ENCODE assay signal across 15 cellular contexts in genomic region chr2:73776869-73777519, GRCh38. TPM values are rescaled to one million over a fixed set of nuclear protein-coding genes. Genes with fewer than 3 reads are reported as not detected.
DNase-seq lines count a peak whose midpoint lies in the region; ATAC-seq, FAIRE-seq and TF ChIP-seq lines count a peak whose summit lies in the region.
"Had no signal": no experiment of that assay in that cellular context is flagged by ENCODE, and none has a peak within 500 bp of the region (broad histone marks: within the 10 kb centered on the region; RNA-seq: fewer than 3 reads in every experiment).

No MANE protein-coding gene starts in this region.

- H3K9ac ChIP-seq in HepG2 (ENCODE audit: insufficient read depth, low read depth, low read length), result no peak overlapping the region
- no peak overlapping the region for H3K9ac ChIP-seq in H9 (ENCODE audit: extremely low read depth, insufficient read length, low read length)

- DNase-seq in HepG2 (ENCODE audit: low spot score), result no peak
- no peak for DNase-seq in right lobe of liver
- peak; percentile 23 for DNase-seq in astrocyte of the hippocampus (ENCODE audit: low read depth, low spot score)
- DNase-seq in foreskin keratinocyte, result peak; percentile 89 to 96
- no peak for DNase-seq in H9
- no peak for DNase-seq in superior temporal gyrus (ENCODE audit: extremely low spot score)
- DNase-seq in left colon, result no peak
- DNase-seq: activated CD4-positive, alpha-beta T cell treated with anti-CD3 and anti-CD28 coated beads for 4 hours; activated effector memory CD4-positive, alpha-beta T cell treated with anti-CD3 and anti-CD28 coated beads, Interleukin-2, amount 50 U/mL, for 16 hours; left cardiac atrium; NCI-H187 treated with DMSO at 0.1 percent for 48 hours had no signal

- CTCF ChIA-PET in HepG2 (lab: Yijun Ruan, JAX; ENCODE audit: low intra/inter-chr PET ratio, low total read pairs), result no interaction called here

- WGBS in HepG2 (ENCODE audit: low lambda C conversion rate), result 88% methylated on average over 8 of the region's 8 CpGs
- WGBS in right lobe of liver (ENCODE audit: insufficient coverage, low coverage, low lambda C conversion rate, missing lambda C conversion rate), result 84% methylated on average over 7 of the region's 8 CpGs
- no CpG with 5 or more reads among the region's 8 CpGs for WGBS in H9 (ENCODE audit: extremely low coverage, insufficient read length, low lambda C conversion rate)

- FAIRE-seq in HepG2 (lab: Jason Lieb, UNC), result no peak

- TF ChIP-seq EP300 in HepG2 (IDR thresholded peaks at IDR 0.05; ENCODE audit: low read depth in 2 of 2, low read length in 2 of 2) (no peak), HepG2 (CRISPR knock-in tag; IDR thresholded peaks at IDR 0.05; ENCODE audit: borderline replicate concordance) (no peak)

- H3K9me3 Mint-ChIP-seq in H9, result no peaks in the 10 kb centered on the region

- no peak overlapping the region for H4K5ac ChIP-seq in H9 (ENCODE audit: insufficient read length, low read depth, low read length)

- intact Hi-C loops in HepG2 (cut with micrococcal nuclease; ENCODE audit: unreplicated experiment) (no loop called here), right lobe of liver (cut with DNase I) (no loop called here), left colon (cut with DNase I, micrococcal nuclease) (no loop called here)

- H3K4me2 ChIP-seq in HepG2 (ENCODE audit: low read depth, low read length) (no peak overlapping the region), H9 (ENCODE audit: insufficient read depth, insufficient read length, low read length) (no peak overlapping the region)

- no peak overlapping the region for H2BK20ac ChIP-seq in H9 (ENCODE audit: low read depth, low read length, poor library complexity, severe bottlenecking)

- no peak for TF ChIP-seq RAD21 in HepG2 (CRISPR knock-in tag; IDR thresholded peaks at IDR 0.05)

- H3K27me3 ChIP-seq in HepG2 (ENCODE audit: control insufficient read depth in 1 of 2, insufficient read depth in 2 of 2, low read length in 2 of 2) (no peaks in the 10 kb centered on the region; a peak in 1 of 5 replicates), right lobe of liver (no peaks in the 10 kb centered on the region), foreskin keratinocyte (no peaks in the 10 kb centered on the region), H9 (ENCODE audit: insufficient read depth, low read length) (no peaks in the 10 kb centered on the region)

- ATAC-seq in HepG2 (no peak), right lobe of liver (no peak), foreskin keratinocyte (peak; percentile 73), HG03135 (IDR thresholded peaks at IDR 0.05; ENCODE audit: unreplicated experiment) (no peak), left colon (no peak)
- ATAC-seq: left cardiac atrium had no signal

- H3K36me3 Mint-ChIP-seq in H9 (ENCODE audit: insufficient read depth in 1 of 3, low read depth in 3 of 3), result peaks cover 12 to 55% (median 47%) of the 10 kb centered on the region in 3 experiments; a peak in 6 of 7 replicates

- H3K36me3 ChIP-seq in HepG2 (replicated peaks in 1 of 2; ENCODE audit: control insufficient read depth in 1 of 2, insufficient read depth in 2 of 2, low read length in 2 of 2) (peaks cover 12 to 45% of the 10 kb centered on the region in 2 experiments), right lobe of liver (peaks cover 0 to 37% (median 18%) of the 10 kb centered on the region in 4 donors)

- no peak overlapping the region for H4K91ac ChIP-seq in H9 (ENCODE audit: insufficient read length, low read depth, low read length)

- H3K79me2 ChIP-seq in HepG2 (ENCODE audit: insufficient read depth, low read length), result peaks cover 26% of the 10 kb centered on the region
- no peaks in the 10 kb centered on the region; the same call in 1 of the 2 replicates for H3K79me2 ChIP-seq in H9 (ENCODE audit: insufficient read depth, low read length)

- H3T11ph ChIP-seq in H9 (ENCODE audit: low read length), result no peak overlapping the region

- no peaks in the 10 kb centered on the region; the same call in 1 of the 2 replicates for H3K27me3 Mint-ChIP-seq in H9 (ENCODE audit: low read depth)

- H3K9me3 ChIP-seq in HepG2 (ENCODE audit: low read length) (no peaks in the 10 kb centered on the region), right lobe of liver (no peaks in the 10 kb centered on the region), H9 (ENCODE audit: control insufficient read depth, low read depth, low read length) (no peaks in the 10 kb centered on the region)

- H2AK5ac ChIP-seq in H9 (ENCODE audit: insufficient read length, low read length), result no peak overlapping the region

- H3K27ac ChIP-seq in HepG2 (ENCODE audit: extremely low read length, insufficient read depth, low read length), result no peak overlapping the region
- no peak overlapping the region for H3K27ac ChIP-seq in right lobe of liver
- H3K27ac ChIP-seq in foreskin keratinocyte, result peak overlapping the region; percentile 60
- H3K27ac ChIP-seq in H9 (ENCODE audit: insufficient read length, low read depth, low read length), result no peak overlapping the region

- H3K4me1 ChIP-seq in HepG2 (ENCODE audit: insufficient read depth, low read length) (peaks cover 19% of the 10 kb centered on the region), right lobe of liver (peaks cover 0 to 11% (median 0%) of the 10 kb centered on the region in 4 donors), foreskin keratinocyte (peaks cover 34% of the 10 kb centered on the region), H9 (ENCODE audit: insufficient read depth, low read length) (no peaks in the 10 kb centered on the region)

- H2AFZ ChIP-seq in HepG2 (ENCODE audit: low read length), result no peak overlapping the region
- H2AFZ ChIP-seq in H9 (ENCODE audit: low read length), result no peak overlapping the region

- no peak overlapping the region for H3K27ac Mint-ChIP-seq in H9

- H3K4me3 ChIP-seq in HepG2 (replicated peaks in 1 of 3; ENCODE audit: insufficient read depth in 1 of 3, low read depth in 2 of 3, low read length in 3 of 3) (no peak overlapping the region), right lobe of liver (no peak overlapping the region)

- H3K14ac ChIP-seq in H9 (ENCODE audit: insufficient read depth, low read length), result no peak overlapping the region

- peaks cover 4% of the 10 kb centered on the region for H3K23me2 ChIP-seq in H9 (ENCODE audit: insufficient read length, low read depth, low read length, poor library complexity, severe bottlenecking)

- no peak overlapping the region for H3K4me3 Mint-ChIP-seq in H9

- H4K20me1 ChIP-seq in HepG2 (ENCODE audit: insufficient read depth, low read length) (no peaks in the 10 kb centered on the region), H9 (ENCODE audit: control insufficient read depth, insufficient read depth, insufficient read length) (no peaks in the 10 kb centered on the region)

- in situ Hi-C loops in HepG2 (cut with HindIII; ENCODE audit: extremely low pct_ligation_motif_present, low pct_unique_long_range_greater_than_20kb), result no loop called here

- no peak overlapping the region for H2BK5ac ChIP-seq in H9 (ENCODE audit: insufficient read length, low read length)

- TF ChIP-seq CTCF in HepG2 (CRISPR knock-in tag; IDR thresholded peaks at IDR 0.05) (no peak), right lobe of liver (IDR thresholded peaks at IDR 0.05) (no peak), foreskin keratinocyte (conservative IDR thresholded peaks at IDR 0.05) (no peak), H9 (conservative IDR thresholded peaks at IDR 0.05) (no peak)

- BruUV-seq in HepG2 (replicated peaks; lab: Mats Ljungman, UMichigan), result no TSS peak

- H2BK120ac ChIP-seq in H9 (ENCODE audit: low read depth, low read length, poor library complexity, severe bottlenecking), result no peak overlapping the region

- no peak overlapping the region for H2BK15ac ChIP-seq in H9 (ENCODE audit: low read depth, low read length)

- H2BK12ac ChIP-seq in H9 (ENCODE audit: insufficient read length, low read depth, low read length), result no peak overlapping the region

- peaks cover 7 to 9% of the 10 kb centered on the region in 2 experiments for H3K4me1 Mint-ChIP-seq in H9

- H3K4ac ChIP-seq in H9 (ENCODE audit: low read depth, low read length), result no peak overlapping the region

- H4K8ac ChIP-seq in H9 (replicated peaks; ENCODE audit: insufficient read length, low read depth, low read length), result no peak overlapping the region

- TF ChIP-seq POLR2A in HepG2 (IDR thresholded peaks at IDR 0.05; ENCODE audit: insufficient read depth in 1 of 2, low read depth in 2 of 2, low read length in 2 of 2) (no peak), right lobe of liver (IDR thresholded peaks at IDR 0.05) (no peak)

- H3K56ac ChIP-seq in H9 (ENCODE audit: insufficient read length, low read depth, low read length), result no peak overlapping the region

- H3K79me1 ChIP-seq in H9 (ENCODE audit: insufficient read depth, low read depth, low read length, poor library complexity, severe bottlenecking), result no peaks in the 10 kb centered on the region

- no peak overlapping the region for H3K18ac ChIP-seq in H9 (ENCODE audit: insufficient read length, low read depth, low read length)

- POLR2A ChIA-PET in HepG2 (lab: Yijun Ruan, JAX), result no interaction called here

- no peak overlapping the region for H3K23ac ChIP-seq in H9 (ENCODE audit: insufficient read length, low read depth, low read length)

RNA-seq across cellular contexts. Expression of gene DUSP11, which starts 2.9 kb away (rescaled TPM):
- total RNA-seq in HepG2 (2016; rRNA removed; fragmentation: Illumina TruSeq; extraction: Trizol) (36.2 and 48.9 TPM in 2 replicates), right lobe of liver (10 to 100 TPM in 2 of 6 experiments, 1 to 10 TPM in 4; 5.7 to 14.2 (median 9.1) TPM), foreskin keratinocyte (71.0 and 88.9 TPM in 2 replicates), H9 (2021) (21.4 and 22.8 TPM in 2 replicates), left colon (10 to 100 TPM; 18.2 to 19.9 TPM)
- total RNA-seq in HepG2 (2016; cell fraction: cytosol; rRNA removed; fragmentation: Illumina TruSeq; extraction: Trizol; ENCODE audit: low read depth), result 7.5 and 8.8 TPM in 2 replicates
- 35.4 and 51.7 TPM in 2 replicates for total RNA-seq in HepG2 (2016; cell fraction: insoluble cytoplasmic fraction; rRNA removed; fragmentation: Illumina TruSeq; extraction: Trizol)
- total RNA-seq in HepG2 (2016; cell fraction: membrane; rRNA removed; fragmentation: Illumina TruSeq; extraction: Trizol), result 11.1 and 14.7 TPM in 2 replicates
- 21.8 and 22.7 TPM in 2 replicates for total RNA-seq in HepG2 (2016; cell fraction: nucleus; rRNA removed; fragmentation: Illumina TruSeq; extraction: Trizol)
- polyA plus RNA-seq in HepG2 (2011; rRNA removed) (23.1 and 30.5 TPM in 2 replicates), foreskin keratinocyte (64.1 and 73.5 TPM in 2 replicates)
- 16.4 and 22.8 TPM in 2 replicates for polyA plus RNA-seq in HepG2 (2011; cell fraction: cytosol; rRNA removed)
- polyA plus RNA-seq in HepG2 (2011; cell fraction: nucleus; rRNA removed), result 8.3 and 8.7 TPM in 2 replicates
- polyA plus RNA-seq in HepG2 (2012), result 19.3 and 22.5 TPM in 2 replicates
- 3.0 and 3.8 TPM in 2 replicates for polyA plus RNA-seq in HepG2 (2016; cell fraction: cytosol; fragmentation: Illumina TruSeq; extraction: Trizol; ENCODE audit: low read depth)
- 55.6 and 64.2 TPM in 2 replicates for polyA plus RNA-seq in HepG2 (2016; cell fraction: insoluble cytoplasmic fraction; fragmentation: Illumina TruSeq; extraction: Trizol; ENCODE audit: low read depth)
- polyA plus RNA-seq in HepG2 (2016; cell fraction: membrane; fragmentation: Illumina TruSeq; extraction: Trizol; ENCODE audit: low read depth), result 5.9 and 7.0 TPM in 2 replicates
- polyA plus RNA-seq in HepG2 (2016; cell fraction: nucleus; fragmentation: Illumina TruSeq; extraction: Trizol; ENCODE audit: insufficient read depth, low read depth), result 21.6 and 23.0 TPM in 2 replicates
- 7.5 and 8.0 TPM in 2 replicates for polyA minus RNA-seq in HepG2 (2011; rRNA and poly(A)+ RNA removed; ENCODE audit: low replicate concordance)
- 10.1 and 13.7 TPM in 2 replicates for polyA minus RNA-seq in HepG2 (2011; cell fraction: cytosol; rRNA and poly(A)+ RNA removed)
- 37.3 and 39.3 TPM in 2 replicates for polyA minus RNA-seq in HepG2 (2011; cell fraction: nucleus; rRNA and poly(A)+ RNA removed)

RNA-seq across cellular contexts. Expression of gene C2orf78, which starts 7.0 kb away (rescaled TPM):
- total RNA-seq in HepG2 (2016; rRNA removed; fragmentation: Illumina TruSeq; extraction: Trizol) (not detected in 2 replicates), right lobe of liver (under 1 TPM in 1 of 6 experiments, not detected in 5; 0.07 TPM), foreskin keratinocyte (not detected in 2 replicates), H9 (2021) (0.07 and 0.09 TPM in 2 replicates), left colon (not detected)
- not detected in 2 replicates for total RNA-seq in HepG2 (2016; cell fraction: cytosol; rRNA removed; fragmentation: Illumina TruSeq; extraction: Trizol; ENCODE audit: low read depth)
- not detected in 2 replicates for total RNA-seq in HepG2 (2016; cell fraction: insoluble cytoplasmic fraction; rRNA removed; fragmentation: Illumina TruSeq; extraction: Trizol)
- not detected in 2 replicates for total RNA-seq in HepG2 (2016; cell fraction: membrane; rRNA removed; fragmentation: Illumina TruSeq; extraction: Trizol)
- not detected in 2 replicates for total RNA-seq in HepG2 (2016; cell fraction: nucleus; rRNA removed; fragmentation: Illumina TruSeq; extraction: Trizol)
- polyA plus RNA-seq in HepG2 (2011; rRNA removed) (not detected in 2 replicates), foreskin keratinocyte (not detected in 2 replicates)
- polyA plus RNA-seq in HepG2 (2011; cell fraction: cytosol; rRNA removed), result not detected in 2 replicates
- polyA plus RNA-seq in HepG2 (2011; cell fraction: nucleus; rRNA removed), result not detected in 2 replicates
- polyA plus RNA-seq in HepG2 (2012), result not detected in 2 replicates
- not detected in 2 replicates for polyA plus RNA-seq in HepG2 (2016; cell fraction: cytosol; fragmentation: Illumina TruSeq; extraction: Trizol; ENCODE audit: low read depth)
- not detected in 2 replicates for polyA plus RNA-seq in HepG2 (2016; cell fraction: insoluble cytoplasmic fraction; fragmentation: Illumina TruSeq; extraction: Trizol; ENCODE audit: low read depth)
- not detected in 2 replicates for polyA plus RNA-seq in HepG2 (2016; cell fraction: membrane; fragmentation: Illumina TruSeq; extraction: Trizol; ENCODE audit: low read depth)
- polyA plus RNA-seq in HepG2 (2016; cell fraction: nucleus; fragmentation: Illumina TruSeq; extraction: Trizol; ENCODE audit: insufficient read depth, low read depth), result not detected in 2 replicates
- polyA minus RNA-seq in HepG2 (2011; rRNA and poly(A)+ RNA removed; ENCODE audit: low replicate concordance), result 0.26 TPM in 1 of 2 replicates, not detected in the other
- not detected in 2 replicates for polyA minus RNA-seq in HepG2 (2011; cell fraction: cytosol; rRNA and poly(A)+ RNA removed)
- not detected in 2 replicates for polyA minus RNA-seq in HepG2 (2011; cell fraction: nucleus; rRNA and poly(A)+ RNA removed)
- total RNA-seq: cerebellum, glomerular endothelial cell, left cardiac atrium, omental fat pad had no signal

RNA-seq across cellular contexts. Expression of gene TPRKB, which starts 39.8 kb away (rescaled TPM):
- total RNA-seq in HepG2 (2016; rRNA removed; fragmentation: Illumina TruSeq; extraction: Trizol), result 58.0 and 73.8 TPM in 2 replicates
- total RNA-seq in HepG2 (2016; cell fraction: cytosol; rRNA removed; fragmentation: Illumina TruSeq; extraction: Trizol; ENCODE audit: low read depth), result 30.1 and 30.9 TPM in 2 replicates
- 53.8 and 79.5 TPM in 2 replicates for total RNA-seq in HepG2 (2016; cell fraction: insoluble cytoplasmic fraction; rRNA removed; fragmentation: Illumina TruSeq; extraction: Trizol)
- 43.1 and 43.8 TPM in 2 replicates for total RNA-seq in HepG2 (2016; cell fraction: membrane; rRNA removed; fragmentation: Illumina TruSeq; extraction: Trizol)
- 23.3 and 30.5 TPM in 2 replicates for total RNA-seq in HepG2 (2016; cell fraction: nucleus; rRNA removed; fragmentation: Illumina TruSeq; extraction: Trizol)
- 23.4 and 32.0 TPM in 2 replicates for polyA plus RNA-seq in HepG2 (2011; rRNA removed)
- polyA plus RNA-seq in HepG2 (2011; cell fraction: cytosol; rRNA removed), result 21.7 and 26.1 TPM in 2 replicates
- polyA plus RNA-seq in HepG2 (2011; cell fraction: nucleus; rRNA removed), result 7.1 and 7.7 TPM in 2 replicates
- polyA plus RNA-seq in HepG2 (2012), result 38.9 and 50.9 TPM in 2 replicates
- 52.0 and 61.1 TPM in 2 replicates for polyA plus RNA-seq in HepG2 (2016; cell fraction: cytosol; fragmentation: Illumina TruSeq; extraction: Trizol; ENCODE audit: low read depth)
- 106 and 125 TPM in 2 replicates for polyA plus RNA-seq in HepG2 (2016; cell fraction: insoluble cytoplasmic fraction; fragmentation: Illumina TruSeq; extraction: Trizol; ENCODE audit: low read depth)
- polyA plus RNA-seq in HepG2 (2016; cell fraction: membrane; fragmentation: Illumina TruSeq; extraction: Trizol; ENCODE audit: low read depth), result 56.9 and 59.4 TPM in 2 replicates
- polyA plus RNA-seq in HepG2 (2016; cell fraction: nucleus; fragmentation: Illumina TruSeq; extraction: Trizol; ENCODE audit: insufficient read depth, low read depth), result 51.6 and 51.9 TPM in 2 replicates
- polyA minus RNA-seq in HepG2 (2011; rRNA and poly(A)+ RNA removed; ENCODE audit: low replicate concordance), result 1.3 and 7.5 TPM in 2 replicates
- 4.6 and 6.5 TPM in 2 replicates for polyA minus RNA-seq in HepG2 (2011; cell fraction: cytosol; rRNA and poly(A)+ RNA removed)
- 9.0 and 14.4 TPM in 2 replicates for polyA minus RNA-seq in HepG2 (2011; cell fraction: nucleus; rRNA and poly(A)+ RNA removed)
- total RNA-seq in right lobe of liver, result 10 to 100 TPM in 5 of 6 experiments, 1 to 10 TPM in 1; 6.9 to 19.8 (median 11.5) TPM
- 46.1 TPM in 2 replicates for total RNA-seq in foreskin keratinocyte
- polyA plus RNA-seq in foreskin keratinocyte, result 60.3 and 67.9 TPM in 2 replicates
- 38.7 and 44.7 TPM in 2 replicates for total RNA-seq in H9 (2021)
- total RNA-seq in left colon, result 10 to 100 TPM; 22.5 to 24.4 TPM

RNA-seq across cellular contexts. Expression of gene STAMBP, which starts 51.8 kb away (rescaled TPM):
- total RNA-seq in HepG2 (2016; rRNA removed; fragmentation: Illumina TruSeq; extraction: Trizol), result 53.2 and 85.0 TPM in 2 replicates
- total RNA-seq in HepG2 (2016; cell fraction: cytosol; rRNA removed; fragmentation: Illumina TruSeq; extraction: Trizol; ENCODE audit: low read depth), result 14.5 and 16.7 TPM in 2 replicates
- 55.9 and 77.3 TPM in 2 replicates for total RNA-seq in HepG2 (2016; cell fraction: insoluble cytoplasmic fraction; rRNA removed; fragmentation: Illumina TruSeq; extraction: Trizol)
- total RNA-seq in HepG2 (2016; cell fraction: membrane; rRNA removed; fragmentation: Illumina TruSeq; extraction: Trizol), result 37.7 and 40.2 TPM in 2 replicates
- total RNA-seq in HepG2 (2016; cell fraction: nucleus; rRNA removed; fragmentation: Illumina TruSeq; extraction: Trizol), result 22.6 and 27.3 TPM in 2 replicates
- polyA plus RNA-seq in HepG2 (2011; rRNA removed), result 45.2 and 49.6 TPM in 2 replicates
- polyA plus RNA-seq in HepG2 (2011; cell fraction: cytosol; rRNA removed), result 45.4 and 45.5 TPM in 2 replicates
- 28.3 and 31.6 TPM in 2 replicates for polyA plus RNA-seq in HepG2 (2011; cell fraction: nucleus; rRNA removed)
- polyA plus RNA-seq in HepG2 (2012), result 42.0 and 47.4 TPM in 2 replicates
- polyA plus RNA-seq in HepG2 (2016; cell fraction: cytosol; fragmentation: Illumina TruSeq; extraction: Trizol; ENCODE audit: low read depth), result 14.9 and 19.3 TPM in 2 replicates
- 101 and 102 TPM in 2 replicates for polyA plus RNA-seq in HepG2 (2016; cell fraction: insoluble cytoplasmic fraction; fragmentation: Illumina TruSeq; extraction: Trizol; ENCODE audit: low read depth)
- 40.1 and 47.1 TPM in 2 replicates for polyA plus RNA-seq in HepG2 (2016; cell fraction: membrane; fragmentation: Illumina TruSeq; extraction: Trizol; ENCODE audit: low read depth)
- polyA plus RNA-seq in HepG2 (2016; cell fraction: nucleus; fragmentation: Illumina TruSeq; extraction: Trizol; ENCODE audit: insufficient read depth, low read depth), result 60.5 and 61.0 TPM in 2 replicates
- polyA minus RNA-seq in HepG2 (2011; rRNA and poly(A)+ RNA removed; ENCODE audit: low replicate concordance), result 48.4 and 50.1 TPM in 2 replicates
- 26.0 and 29.4 TPM in 2 replicates for polyA minus RNA-seq in HepG2 (2011; cell fraction: cytosol; rRNA and poly(A)+ RNA removed)
- polyA minus RNA-seq in HepG2 (2011; cell fraction: nucleus; rRNA and poly(A)+ RNA removed), result 27.8 and 34.1 TPM in 2 replicates
- 10 to 100 TPM; 10.9 to 23.9 (median 16.9) TPM for total RNA-seq in right lobe of liver
- 68.5 and 72.9 TPM in 2 replicates for total RNA-seq in foreskin keratinocyte
- 59.5 and 64.0 TPM in 2 replicates for polyA plus RNA-seq in foreskin keratinocyte
- 45.2 and 45.5 TPM in 2 replicates for total RNA-seq in H9 (2021)
- total RNA-seq in left colon, result 10 to 100 TPM; 43.1 to 52.3 TPM

Comparison
In these comparisons a context has a peak if more than half of its experiments do, and no peak if none do; other contexts are left out.
1. DNase-seq: peak in astrocyte of the hippocampus (single experiment) and foreskin keratinocyte (2 of 2); none in HepG2 (single experiment), right lobe of liver (0 of 3), H9 (single experiment), superior temporal gyrus (single experiment) and left colon (0 of 2).